In genomic region chr1:1796466-1796865, GRCh38 we compare ENCODE assay signal across 13 cellular contexts. TPM values are rescaled to one million over a fixed set of nuclear protein-coding genes. Genes with fewer than 3 reads are reported as not detected.
DNase-seq lines count a peak whose midpoint lies in the region; ATAC-seq and TF ChIP-seq lines count a peak whose summit lies in the region.
"Had no signal": no experiment of that assay in that cellular context is flagged by ENCODE, and none has a peak within 500 bp of the region (broad histone marks: within the 10 kb centered on the region; RNA-seq: fewer than 3 reads in every experiment).

No MANE protein-coding gene starts in this region.

- no peak overlapping the region for H3K4me3 ChIP-seq in SK-N-SH (ENCODE audit: low read depth in 2 of 2, low read length in 1 of 2)

- H3F3A ChIP-seq in SK-N-SH (replicated peaks; ENCODE audit: insufficient read depth): peaks cover 30% of the 10 kb centered on the region

- H3K36me3 Mint-ChIP-seq in activated naive CD4-positive, alpha-beta T cell treated with anti-CD3 and anti-CD28 coated beads, Interleukin-2, amount 50 U/mL, for 24 hours: peaks cover 4% of the 10 kb centered on the region
- peaks cover 56% of the 10 kb centered on the region for H3K36me3 Mint-ChIP-seq in activated naive CD4-positive, alpha-beta T cell treated with anti-CD3 and anti-CD28 coated beads, Interleukin-2, amount 10 ng/mL, durations not matched to agents 7 days and 5 days

- TF ChIP-seq RAD21 in SK-N-SH (IDR thresholded peaks at IDR 0.05; ENCODE audit: low read length): peak; percentile 19; the same call in 1 of the 2 replicates

- H3K4me1 ChIP-seq in SK-N-SH (ENCODE audit: control insufficient read depth in 1 of 2, insufficient read depth in 2 of 2, low read depth in 1 of 2, low read length in 1 of 2): no peaks in the 10 kb centered on the region; a peak in 1 of 4 replicates
- H3K4me1 ChIP-seq in foreskin keratinocyte: no peaks in the 10 kb centered on the region

- peaks cover 7% of the 10 kb centered on the region for H3K4me1 Mint-ChIP-seq in activated naive CD4-positive, alpha-beta T cell treated with anti-CD3 and anti-CD28 coated beads, Interleukin-2, amount 50 U/mL, for 24 hours
- peaks cover 8% of the 10 kb centered on the region for H3K4me1 Mint-ChIP-seq in activated naive CD4-positive, alpha-beta T cell treated with anti-CD3 and anti-CD28 coated beads, Interleukin-2, amount 10 ng/mL, durations not matched to agents 7 days and 5 days
- H3K4me1 Mint-ChIP-seq in stimulated activated naive CD8-positive, alpha-beta T cell treated with anti-CD3 and anti-CD28 coated beads, Interleukin-15, amount 100 ng/mL, for 72 hours: peaks cover 11% of the 10 kb centered on the region

- H3K27ac ChIP-seq in SK-N-SH (ENCODE audit: low read depth in 2 of 2, low read length in 1 of 2) (no peak overlapping the region), foreskin keratinocyte (no peak overlapping the region)

- H3K4me2 ChIP-seq in SK-N-SH: no peak overlapping the region

- WGBS in SK-N-SH (ENCODE audit: low lambda C conversion rate): 97% methylated on average over 5 of the region's 5 CpGs

- H3K9me2 ChIP-seq in SK-N-SH: no peaks in the 10 kb centered on the region

- TF ChIP-seq CTCF in SK-N-SH (IDR thresholded peaks at IDR 0.05) (no peak), foreskin keratinocyte (conservative IDR thresholded peaks at IDR 0.05) (peak; percentile 41)

- no peaks in the 10 kb centered on the region for H3K9me3 ChIP-seq in SK-N-SH

- no peaks in the 10 kb centered on the region for H3K27me3 Mint-ChIP-seq in activated naive CD4-positive, alpha-beta T cell treated with anti-CD3 and anti-CD28 coated beads, Interleukin-2, amount 50 U/mL, for 24 hours
- no peaks in the 10 kb centered on the region for H3K27me3 Mint-ChIP-seq in activated naive CD4-positive, alpha-beta T cell treated with anti-CD3 and anti-CD28 coated beads, Interleukin-2, amount 10 ng/mL, durations not matched to agents 7 days and 5 days
- H3K27me3 Mint-ChIP-seq in stimulated activated naive CD8-positive, alpha-beta T cell treated with anti-CD3 and anti-CD28 coated beads, Interleukin-15, amount 100 ng/mL, for 72 hours: no peaks in the 10 kb centered on the region

- peaks cover 83% of the 10 kb centered on the region for H4K20me1 ChIP-seq in SK-N-SH (ENCODE audit: insufficient read depth)

- TF ChIP-seq EP300 in SK-N-SH (IDR thresholded peaks at IDR 0.05; ENCODE audit: borderline replicate concordance in 1 of 2, low read depth in 1 of 2, low read length in 1 of 2): no peak

- H3K9me3 Mint-ChIP-seq in activated naive CD4-positive, alpha-beta T cell treated with anti-CD3 and anti-CD28 coated beads, Interleukin-2, amount 50 U/mL, for 24 hours: no peaks in the 10 kb centered on the region
- no peaks in the 10 kb centered on the region for H3K9me3 Mint-ChIP-seq in activated naive CD4-positive, alpha-beta T cell treated with anti-CD3 and anti-CD28 coated beads, Interleukin-2, amount 10 ng/mL, durations not matched to agents 7 days and 5 days
- H3K9me3 Mint-ChIP-seq in stimulated activated naive CD8-positive, alpha-beta T cell treated with anti-CD3 and anti-CD28 coated beads, Interleukin-15, amount 100 ng/mL, for 72 hours: no peaks in the 10 kb centered on the region
- H3K9me3 Mint-ChIP-seq: activated T-helper 2 cell treated with anti-CD3 and anti-CD28 coated beads, Interferon-gamma antibody, Interleukin-2, Interleukin-4, amounts not matched to agents 10 μg/mL and 5 μg/mL and 100 μg/mL, durations not matched to agents 14 hours and 24 hours and 36 hours; T-helper 1 cell treated with Interleukin-12 subunit alpha and Interleukin-12 subunit beta and Interleukin-4 antibody, amounts not matched to agents 30 μg/mL and 1 μg/mL, for 36 hours had no signal

- peak overlapping the region; percentile 51 for H3K27ac Mint-ChIP-seq in activated naive CD4-positive, alpha-beta T cell treated with anti-CD3 and anti-CD28 coated beads, Interleukin-2, amount 50 U/mL, for 24 hours
- H3K27ac Mint-ChIP-seq in activated naive CD4-positive, alpha-beta T cell treated with anti-CD3 and anti-CD28 coated beads, Interleukin-2, amount 10 ng/mL, durations not matched to agents 7 days and 5 days: no peak overlapping the region
- H3K27ac Mint-ChIP-seq in stimulated activated naive CD8-positive, alpha-beta T cell treated with anti-CD3 and anti-CD28 coated beads, Interleukin-15, amount 100 ng/mL, for 72 hours: peak overlapping the region in 1 of 2 donors; percentile 95
- H3K27ac Mint-ChIP-seq: activated T-helper 2 cell treated with anti-CD3 and anti-CD28 coated beads, Interferon-gamma antibody, Interleukin-2, Interleukin-4, amounts not matched to agents 10 μg/mL and 5 μg/mL and 100 μg/mL, durations not matched to agents 14 hours and 24 hours and 36 hours; T-helper 1 cell treated with Interleukin-12 subunit alpha and Interleukin-12 subunit beta and Interleukin-4 antibody, amounts not matched to agents 30 μg/mL and 1 μg/mL, for 36 hours had no signal

- H3K9ac ChIP-seq in SK-N-SH: no peak overlapping the region

- DNase-seq in activated naive CD4-positive, alpha-beta T cell treated with anti-CD3 and anti-CD28 coated beads, Interleukin-2, amount 10 ng/mL, durations not matched to agents 7 days and 5 days: no peak
- DNase-seq in SK-N-SH: no peak
- no peak for DNase-seq in foreskin keratinocyte
- DNase-seq in stimulated activated naive CD8-positive, alpha-beta T cell treated with anti-CD3 and anti-CD28 coated beads, Interleukin-15, amount 100 ng/mL, for 72 hours: no peak
- no peak for DNase-seq in ureter (ENCODE audit: low spot score)
- DNase-seq: C1 segment of cervical spinal cord, NCI-H2227 treated with DMSO at 0.1 percent for 48 hours, retina had no signal

- POLR2A ChIA-PET in SK-N-SH (lab: Yijun Ruan, JAX): no interaction called here

- CTCF ChIA-PET in activated naive CD4-positive, alpha-beta T cell treated with anti-CD3 and anti-CD28 coated beads, Interleukin-2, amount 10 ng/mL, durations not matched to agents 7 days and 5 days (lab: Charles Lee): no interaction called here
- CTCF ChIA-PET in SK-N-SH (lab: Yijun Ruan, JAX): interaction anchor here (1.3 kb wide), 1 partner anchor 9 kb away, joined by 3 read pairs; no protein-coding TSS in a partner anchor

- H3K4me3 Mint-ChIP-seq in activated naive CD4-positive, alpha-beta T cell treated with anti-CD3 and anti-CD28 coated beads, Interleukin-2, amount 50 U/mL, for 24 hours: no peak overlapping the region
- H3K4me3 Mint-ChIP-seq in activated naive CD4-positive, alpha-beta T cell treated with anti-CD3 and anti-CD28 coated beads, Interleukin-2, amount 10 ng/mL, durations not matched to agents 7 days and 5 days: no peak overlapping the region
- H3K4me3 Mint-ChIP-seq in stimulated activated naive CD8-positive, alpha-beta T cell treated with anti-CD3 and anti-CD28 coated beads, Interleukin-15, amount 100 ng/mL, for 72 hours: no peak overlapping the region
- H3K4me3 Mint-ChIP-seq: T-helper 1 cell treated with Interleukin-12 subunit alpha and Interleukin-12 subunit beta and Interleukin-4 antibody, amounts not matched to agents 30 μg/mL and 1 μg/mL, for 36 hours had no signal

- peaks cover 40 to 64% of the 10 kb centered on the region in 2 experiments for H3K36me3 ChIP-seq in SK-N-SH (replicated peaks in 1 of 2; ENCODE audit: control insufficient read depth in 1 of 2, insufficient read depth in 2 of 2, low read length in 1 of 2)

- H3K79me2 ChIP-seq in SK-N-SH (ENCODE audit: insufficient read depth): peaks cover 95% of the 10 kb centered on the region

- H2AFZ ChIP-seq in SK-N-SH (ENCODE audit: low read depth): no peak overlapping the region

- H3K27me3 ChIP-seq in SK-N-SH (ENCODE audit: insufficient read depth) (no peaks in the 10 kb centered on the region), foreskin keratinocyte (no peaks in the 10 kb centered on the region)

- no peak for ATAC-seq in foreskin keratinocyte
- peak; percentile 58 for ATAC-seq in stimulated activated naive CD8-positive, alpha-beta T cell treated with anti-CD3 and anti-CD28 coated beads, Interleukin-15, amount 100 ng/mL, for 72 hours
- no peak for ATAC-seq in HG03045 (IDR thresholded peaks at IDR 0.05; ENCODE audit: unreplicated experiment)
- ATAC-seq in GM21515 (IDR thresholded peaks at IDR 0.05; ENCODE audit: unreplicated experiment): no peak

TF ChIP-seq in SK-N-SH, 30 proteins besides CTCF, POLR2A, EP300 and RAD21:
- TF ChIP-seq NRF1 (IDR thresholded peaks at IDR 0.05; ENCODE audit: low read depth, low read length) (no peak), SMC3 (IDR thresholded peaks at IDR 0.05; ENCODE audit: low read depth, low read length) (no peak), TAF1 (IDR thresholded peaks at IDR 0.05; ENCODE audit: borderline replicate concordance, low read depth, low read length) (no peak), GATA2 (CRISPR knock-in tag; IDR thresholded peaks at IDR 0.05) (no peak)

RNA-seq across cellular contexts. Expression of gene NADK, which starts 18.2 kb away (rescaled TPM):
- polyA plus RNA-seq in SK-N-SH (2012; rRNA removed) (66.2 and 70.4 TPM in 2 replicates), foreskin keratinocyte (35.1 and 42.0 TPM in 2 replicates)
- polyA plus RNA-seq in SK-N-SH (2012; cell fraction: cytosol; rRNA removed): 31.7 and 41.3 TPM in 2 replicates
- polyA plus RNA-seq in SK-N-SH (2012; cell fraction: nucleus; rRNA removed): 171 and 178 TPM in 2 replicates
- total RNA-seq in foreskin keratinocyte (50.8 and 56.3 TPM in 2 replicates), ureter (80.3 TPM)
